Comparison of ENCODE assay signal across 8 cellular contexts in genomic region chrX:132216806-132217202, GRCh38.
A peak's percentile ranks its signal among the peaks of the same experiment; 100 is the strongest.
DNase-seq lines count a peak whose midpoint lies in the region; ATAC-seq and TF ChIP-seq lines count a peak whose summit lies in the region.

No MANE protein-coding gene starts in this region.

- peak; percentile 1 for DNase-seq in activated CD4-positive, CD25-positive, alpha-beta regulatory T cell treated with anti-CD3 and anti-CD28 coated beads, Interleukin-2, amount 50 U/mL, for 16 hours (ENCODE audit: low read depth, low spot score)
- no peak for DNase-seq in activated CD4-positive, CD25-positive, alpha-beta regulatory T cell treated with anti-CD3 and anti-CD28 coated beads, Interleukin-2, amount 50 U/mL, for 72 hours
- peak; percentile 5 to 19 for DNase-seq in activated CD4-positive, alpha-beta T cell treated with anti-CD3 and anti-CD28 coated beads, Interleukin-2, amount 50 U/mL, for 48 hours
- DNase-seq in foreskin fibroblast = peak in 1 of 2 donors; percentile 28
- no peak for DNase-seq in skeletal muscle cell (ENCODE audit: low read depth)
- DNase-seq in globus pallidus (ENCODE audit: low spot score) = no peak

- H3K4me3 ChIP-seq in foreskin fibroblast (ENCODE audit: low read depth in 1 of 2, low read length in 2 of 2) = peak overlapping the region; percentile 60 to 76
- H3K4me3 ChIP-seq in skeletal muscle cell (ENCODE audit: low read depth, low read length) = peak overlapping the region; percentile 63

- TF ChIP-seq CTCF in foreskin fibroblast (IDR thresholded peaks at IDR 0.05; ENCODE audit: low read depth, low read length) = no peak

- peak; percentile 30 for ATAC-seq in HG03378 (IDR thresholded peaks at IDR 0.05; ENCODE audit: unreplicated experiment)
- ATAC-seq in HG03565 (IDR thresholded peaks at IDR 0.05; ENCODE audit: unreplicated experiment) = no peak

Comparison
In these comparisons a context has a peak if more than half of its experiments do, and no peak if none do; other contexts are left out.
1. DNase-seq: peak in activated CD4-positive, CD25-positive, alpha-beta regulatory T cell treated with anti-CD3 and anti-CD28 coated beads, Interleukin-2, amount 50 U/mL, for 16 hours (single experiment) and activated CD4-positive, alpha-beta T cell treated with anti-CD3 and anti-CD28 coated beads, Interleukin-2, amount 50 U/mL, for 48 hours (2 of 2); none in activated CD4-positive, CD25-positive, alpha-beta regulatory T cell treated with anti-CD3 and anti-CD28 coated beads, Interleukin-2, amount 50 U/mL, for 72 hours (single experiment), skeletal muscle cell (single experiment) and globus pallidus (single experiment).